ENCODE assay signal across 22 cellular contexts in the genomic region with DNA sequence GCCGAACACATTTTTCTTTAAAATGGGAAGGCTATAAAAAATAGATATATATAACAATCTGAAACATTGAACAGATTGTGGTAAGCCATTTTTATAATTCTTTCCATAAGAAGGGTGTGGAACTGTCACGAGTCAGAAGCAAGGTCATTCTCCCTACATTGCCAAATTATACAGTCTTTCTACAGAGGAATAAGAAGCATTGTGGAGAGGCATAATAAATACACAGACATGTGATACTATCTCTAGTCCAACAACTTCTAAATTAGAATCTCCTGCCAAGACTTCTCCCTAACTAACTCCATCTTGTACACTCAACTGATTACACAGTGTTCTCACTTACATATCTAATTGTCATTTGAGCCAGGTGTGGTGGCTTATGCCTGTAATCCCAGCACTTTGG.
"Had no signal": no experiment of that assay in that cellular context is flagged by ENCODE, and none has a peak within 500 bp of the region (broad histone marks: within the 10 kb centered on the region; RNA-seq: fewer than 3 reads in every experiment).

No MANE protein-coding gene starts in this region.

- H3K4me1 ChIP-seq: colonic mucosa, gastrocnemius medialis, heart right ventricle, psoas muscle, sigmoid colon, testis, tibial nerve had no signal

- H3K9me3 ChIP-seq: colonic mucosa, gastrocnemius medialis, sigmoid colon, testis had no signal

- H3K27ac ChIP-seq: colonic mucosa, gastrocnemius medialis, heart right ventricle, psoas muscle, sigmoid colon, skin epidermis, testis, tibial nerve had no signal

- H3K4me3 ChIP-seq: colonic mucosa, gastrocnemius medialis, heart right ventricle, psoas muscle, sigmoid colon, skin epidermis, testis, tibial nerve had no signal

- FAIRE-seq: islet of Langerhans had no signal

- ATAC-seq: esophagus mucosa; gastrocnemius medialis; heart right ventricle; left lobe of liver; naive thymus-derived CD4-positive, alpha-beta T cell; psoas muscle; stimulated activated naive B cell treated with anti-CD40 and anti-IgM and Interleukin-4, amounts not matched to agents 10 μg/mL and 1 μg/mL and 100 μg/mL, for 72 hours; stimulated activated naive CD8-positive, alpha-beta T cell treated with anti-CD3 and anti-CD28 coated beads, Interleukin-15, amount 100 ng/mL, for 72 hours had no signal

- DNase-seq: cerebellar nuclear complex; colonic mucosa; effector CD4-positive, alpha-beta T cell; gastrocnemius medialis; heart right ventricle; hypothalamus; mammary epithelial cell; naive thymus-derived CD4-positive, alpha-beta T cell; nephron progenitor cell; psoas muscle; retina; sigmoid colon; stimulated activated CD4-positive, alpha-beta T cell treated with anti-CD3 and anti-CD28 coated beads, Interleukin-2, amount 100 ng/mL, for 24 hours; stimulated activated CD4-positive, alpha-beta T cell treated with anti-CD3 and anti-CD28 coated beads, Interleukin-4, amount 100 ng/mL, for 4 hours; stimulated activated naive B cell treated with anti-CD40 and anti-IgM and Interleukin-4, amounts not matched to agents 10 μg/mL and 1 μg/mL and 100 μg/mL, for 72 hours; stimulated activated naive CD8-positive, alpha-beta T cell treated with anti-CD3 and anti-CD28 coated beads, Interleukin-15, amount 100 ng/mL, for 72 hours; testis had no signal

- H3K36me3 ChIP-seq: colonic mucosa, gastrocnemius medialis, heart right ventricle, sigmoid colon, tibial nerve had no signal

- H3K27me3 ChIP-seq: colonic mucosa, gastrocnemius medialis, heart right ventricle, sigmoid colon, testis, tibial nerve had no signal
